Comparison of ENCODE assay signal across 8 cellular contexts in the genomic region with DNA sequence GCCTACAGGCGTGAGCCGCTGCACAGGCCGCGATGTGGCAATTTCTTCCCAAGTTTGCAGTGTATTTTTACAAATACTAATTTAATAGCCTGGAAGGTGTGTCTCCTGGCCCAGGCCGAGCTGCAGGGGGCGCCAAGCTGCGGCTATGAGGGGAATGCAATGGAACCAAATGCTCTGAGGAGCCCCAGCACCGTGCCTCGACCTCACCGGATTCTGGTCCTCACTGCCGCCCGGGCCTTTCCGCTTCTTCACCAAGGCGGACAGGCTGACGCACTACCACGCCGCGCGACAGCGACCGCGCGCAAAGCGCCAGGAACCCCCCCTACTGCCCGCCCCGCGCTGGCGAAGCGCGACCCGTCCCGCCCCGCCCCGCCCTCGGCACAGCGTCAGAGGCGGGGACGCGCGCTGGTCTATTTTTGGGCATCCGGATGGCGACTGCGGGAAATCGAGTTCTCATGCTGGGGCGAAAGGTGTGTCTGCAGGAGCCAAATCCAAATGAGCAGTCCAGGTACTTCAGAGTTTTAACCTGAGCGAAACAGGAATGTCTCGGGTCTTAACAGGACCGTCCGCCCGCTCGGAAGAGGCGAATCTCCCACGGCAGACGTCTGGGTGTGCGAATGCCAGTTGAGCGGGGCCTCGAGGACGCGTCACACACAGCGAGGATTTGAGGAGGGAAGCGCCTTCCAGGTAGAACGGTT. TPM values are rescaled to one million over a fixed set of nuclear protein-coding genes. Genes with fewer than 3 reads are reported as not detected.
A peak's percentile ranks its signal among the peaks of the same experiment; 100 is the strongest.
DNase-seq lines count a peak whose midpoint lies in the region; ATAC-seq and TF ChIP-seq lines count a peak whose summit lies in the region.

No MANE protein-coding gene starts in this region.

- no peak for ATAC-seq in HG02870 (IDR thresholded peaks at IDR 0.05; ENCODE audit: unreplicated experiment)
- no peak for ATAC-seq in HG02642 (IDR thresholded peaks at IDR 0.05; ENCODE audit: poor library complexity, unreplicated experiment)

- H3K4me3 ChIP-seq in GM06990 (replicated peaks; ENCODE audit: low read depth, low read length) (no peak overlapping the region), Peyer's patch (peak overlapping the region; percentile 27 to 50 (median 42)), neuron (ENCODE audit: low read length) (peak overlapping the region; percentile 21)

- no peak for TF ChIP-seq POLR2A in Peyer's patch (IDR thresholded peaks at IDR 0.05)

- H3K9me3 Mint-ChIP-seq in activated naive CD4-positive, alpha-beta T cell treated with anti-CD3 and anti-CD28 coated beads, Interleukin-2, amount 10 ng/mL, durations not matched to agents 7 days and 5 days = peaks cover 25% of the 10 kb centered on the region

- peak overlapping the region; percentile 25 for H3K27ac Mint-ChIP-seq in activated naive CD4-positive, alpha-beta T cell treated with anti-CD3 and anti-CD28 coated beads, Interleukin-2, amount 10 ng/mL, durations not matched to agents 7 days and 5 days

- H3K36me3 ChIP-seq in GM06990 (ENCODE audit: control insufficient read depth, insufficient read depth, low read length) (no peaks in the 10 kb centered on the region), Peyer's patch (no peaks in the 10 kb centered on the region), neuron (ENCODE audit: insufficient read depth, low read length) (no peaks in the 10 kb centered on the region)

- peaks cover 5% of the 10 kb centered on the region for H3K36me3 Mint-ChIP-seq in activated naive CD4-positive, alpha-beta T cell treated with anti-CD3 and anti-CD28 coated beads, Interleukin-2, amount 10 ng/mL, durations not matched to agents 7 days and 5 days

- peaks cover 19% of the 10 kb centered on the region for H3K27me3 Mint-ChIP-seq in activated naive CD4-positive, alpha-beta T cell treated with anti-CD3 and anti-CD28 coated beads, Interleukin-2, amount 10 ng/mL, durations not matched to agents 7 days and 5 days

- H3K27ac ChIP-seq in Peyer's patch = peak overlapping the region; percentile 30 to 67 (median 62)

- H3K27me3 ChIP-seq in GM06990 (replicated peaks; ENCODE audit: control insufficient read depth, insufficient read depth, low read length) (no peaks in the 10 kb centered on the region), Peyer's patch (no peaks in the 10 kb centered on the region), neuron (ENCODE audit: insufficient read depth, low read length) (no peaks in the 10 kb centered on the region)

- H3K4me1 ChIP-seq in Peyer's patch (no peaks in the 10 kb centered on the region), neuron (ENCODE audit: insufficient read depth, low read length) (no peaks in the 10 kb centered on the region)

- CTCF ChIA-PET in activated naive CD4-positive, alpha-beta T cell treated with anti-CD3 and anti-CD28 coated beads, Interleukin-2, amount 10 ng/mL, durations not matched to agents 7 days and 5 days (lab: Charles Lee) = no interaction called here

- H3K4me1 Mint-ChIP-seq in activated naive CD4-positive, alpha-beta T cell treated with anti-CD3 and anti-CD28 coated beads, Interleukin-2, amount 10 ng/mL, durations not matched to agents 7 days and 5 days = peaks cover 13% of the 10 kb centered on the region

- peak overlapping the region; percentile 51 for H2AFZ ChIP-seq in neuron (ENCODE audit: low read depth, low read length)

- TF ChIP-seq CTCF in GM06990 (IDR thresholded peaks at IDR 0.05; ENCODE audit: insufficient read depth, low read length, poor library complexity, severe bottlenecking) (no peak), Peyer's patch (IDR thresholded peaks at IDR 0.05) (peak in 5 of 6 experiments; percentile 8 to 45 (median 32))

- peak overlapping the region; percentile 66 for H3K4me3 Mint-ChIP-seq in activated naive CD4-positive, alpha-beta T cell treated with anti-CD3 and anti-CD28 coated beads, Interleukin-2, amount 10 ng/mL, durations not matched to agents 7 days and 5 days

- DNase-seq in GM06990 (ENCODE audit: extremely low read depth, insufficient read length) (peak; percentile 5), Peyer's patch (peak; percentile 64 to 85 (median 73)), germinal center (ENCODE audit: low spot score) (peak; percentile 82)
- peak; percentile 80 for DNase-seq in activated naive CD4-positive, alpha-beta T cell treated with anti-CD3 and anti-CD28 coated beads, Interleukin-2, amount 10 ng/mL, durations not matched to agents 7 days and 5 days
- peak; percentile 77 for DNase-seq in stimulated activated naive CD4-positive, alpha-beta T cell treated with Interleukin-2 at 50 U/mL for 16 hours (lab: John Stamatoyannopoulos, UW)

- H3K9me3 ChIP-seq in Peyer's patch = no peaks in the 10 kb centered on the region
- peaks cover 9% of the 10 kb centered on the region for H3K9me3 ChIP-seq in neuron (ENCODE audit: low read length)

RNA-seq across cellular contexts. Expression of a gene that starts 31.7 kb away (rescaled TPM):
- 1 to 10 TPM; 5.1 to 8.3 (median 5.7) TPM for total RNA-seq in Peyer's patch

Comparison
In these comparisons a context has a peak if more than half of its experiments do, and no peak if none do; other contexts are left out.
1. DNase-seq: peak in every context shown above with its lines; median percentile 82 in germinal center; 80 in activated naive CD4-positive, alpha-beta T cell treated with anti-CD3 and anti-CD28 coated beads, Interleukin-2, amount 10 ng/mL, durations not matched to agents 7 days and 5 days; 77 in stimulated activated naive CD4-positive, alpha-beta T cell treated with Interleukin-2 at 50 U/mL for 16 hours; 73 in Peyer's patch; 5 in GM06990.